In the genomic region with DNA sequence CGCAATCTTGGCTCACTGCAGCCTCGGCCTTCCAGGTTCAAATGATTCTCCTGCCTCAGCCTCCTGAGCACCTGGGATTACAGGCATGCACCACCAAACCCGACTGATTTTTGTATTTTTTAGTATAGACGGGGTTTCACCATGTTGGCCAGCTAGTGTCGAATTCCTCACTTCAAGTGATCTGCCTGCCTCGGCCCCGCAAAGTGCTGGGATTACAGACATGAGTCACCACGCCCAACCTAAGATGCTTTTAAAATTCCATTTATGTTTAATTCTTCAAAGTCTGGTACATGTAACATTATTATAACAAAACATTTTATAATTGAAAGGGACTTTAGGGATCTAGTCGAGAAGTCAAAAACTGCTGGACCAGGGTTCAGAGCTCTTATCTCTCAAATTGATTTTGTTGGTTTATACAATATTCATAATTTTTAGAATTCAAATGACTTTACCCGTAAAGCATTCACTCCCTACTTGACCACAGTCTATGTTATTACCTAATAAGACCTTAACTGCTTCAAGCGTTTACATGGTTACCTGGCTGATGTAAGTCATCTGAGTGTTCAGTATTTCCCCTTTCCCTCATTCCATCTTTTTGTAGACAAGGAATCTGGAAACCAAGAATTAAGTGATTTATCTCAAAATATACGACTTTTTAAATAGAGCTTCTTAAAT, we compare ENCODE assay signal across 1 cellular context.
TF ChIP-seq lines count a peak whose summit lies in the region.

No MANE protein-coding gene starts in this region.

TF ChIP-seq in K562, 482 proteins besides CTCF, POLR2A, EP300 and RAD21:
- no peak for TF ChIP-seq ZNF224 (CRISPR knock-in tag; IDR thresholded peaks at IDR 0.05)
- TF ChIP-seq BMI1 (IDR thresholded peaks at IDR 0.05; ENCODE audit: low read length) = no peak
- TF ChIP-seq POLR3A (IDR thresholded peaks at IDR 0.05; ENCODE audit: borderline replicate concordance, extremely low read depth, insufficient read depth, insufficient read length) = no peak
- no peak for TF ChIP-seq ZNF780A (CRISPR knock-in tag; IDR thresholded peaks at IDR 0.05)
- no peak for TF ChIP-seq MTA2 (IDR thresholded peaks at IDR 0.05; ENCODE audit: low read depth)
- no peak for TF ChIP-seq MYC (IDR thresholded peaks at IDR 0.05; ENCODE audit: low read depth, low read length)
- TF ChIP-seq MYC (CRISPR knock-in tag; IDR thresholded peaks at IDR 0.05; ENCODE audit: borderline replicate concordance, low read depth) = no peak
- TF ChIP-seq, protein P1, sequence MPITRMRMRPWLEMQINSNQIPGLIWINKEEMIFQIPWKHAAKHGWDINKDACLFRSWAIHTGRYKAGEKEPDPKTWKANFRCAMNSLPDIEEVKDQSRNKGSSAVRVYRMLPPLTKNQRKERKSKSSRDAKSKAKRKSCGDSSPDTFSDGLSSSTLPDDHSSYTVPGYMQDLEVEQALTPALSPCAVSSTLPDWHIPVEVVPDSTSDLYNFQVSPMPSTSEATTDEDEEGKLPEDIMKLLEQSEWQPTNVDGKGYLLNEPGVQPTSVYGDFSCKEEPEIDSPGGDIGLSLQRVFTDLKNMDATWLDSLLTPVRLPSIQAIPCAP (CRISPR knock-in tag; IDR thresholded peaks at IDR 0.05; ENCODE audit: borderline replicate concordance) = no peak
- TF ChIP-seq CCAR2 (IDR thresholded peaks at IDR 0.05; ENCODE audit: low read depth, low read length) = no peak
- no peak for TF ChIP-seq TARDBP (IDR thresholded peaks at IDR 0.05)
- TF ChIP-seq MTA1 (IDR thresholded peaks at IDR 0.05; ENCODE audit: borderline replicate concordance) = no peak
- no peak for TF ChIP-seq ELF1 (tag; IDR thresholded peaks at IDR 0.05)
- TF ChIP-seq MCM5 (IDR thresholded peaks at IDR 0.05; ENCODE audit: low read depth) = no peak
- TF ChIP-seq POLR2B (IDR thresholded peaks at IDR 0.05; ENCODE audit: low read depth, partially characterized antibody) = no peak
- no peak for TF ChIP-seq ZNF707 (CRISPR knock-in tag; conservative IDR thresholded peaks at IDR 0.05)
- TF ChIP-seq SMARCC2 (IDR thresholded peaks at IDR 0.05; ENCODE audit: low read depth) = no peak
- no peak for TF ChIP-seq MAZ (CRISPR knock-in tag; conservative IDR thresholded peaks at IDR 0.05 in 1 of 2, IDR thresholded peaks at IDR 0.05 in 1 of 2)
- TF ChIP-seq SMAD2 (IDR thresholded peaks at IDR 0.05; ENCODE audit: low read depth, low read length) = no peak
- TF ChIP-seq YY1 (IDR thresholded peaks at IDR 0.05; ENCODE audit: borderline replicate concordance in 1 of 3, control insufficient read depth in 1 of 3, extremely low read depth in 1 of 3, insufficient read depth in 3 of 3, insufficient read length in 1 of 3, insufficient replicate concordance in 2 of 3, low read depth in 1 of 3, low read length in 2 of 3) = no peak
- TF ChIP-seq, protein P2, sequence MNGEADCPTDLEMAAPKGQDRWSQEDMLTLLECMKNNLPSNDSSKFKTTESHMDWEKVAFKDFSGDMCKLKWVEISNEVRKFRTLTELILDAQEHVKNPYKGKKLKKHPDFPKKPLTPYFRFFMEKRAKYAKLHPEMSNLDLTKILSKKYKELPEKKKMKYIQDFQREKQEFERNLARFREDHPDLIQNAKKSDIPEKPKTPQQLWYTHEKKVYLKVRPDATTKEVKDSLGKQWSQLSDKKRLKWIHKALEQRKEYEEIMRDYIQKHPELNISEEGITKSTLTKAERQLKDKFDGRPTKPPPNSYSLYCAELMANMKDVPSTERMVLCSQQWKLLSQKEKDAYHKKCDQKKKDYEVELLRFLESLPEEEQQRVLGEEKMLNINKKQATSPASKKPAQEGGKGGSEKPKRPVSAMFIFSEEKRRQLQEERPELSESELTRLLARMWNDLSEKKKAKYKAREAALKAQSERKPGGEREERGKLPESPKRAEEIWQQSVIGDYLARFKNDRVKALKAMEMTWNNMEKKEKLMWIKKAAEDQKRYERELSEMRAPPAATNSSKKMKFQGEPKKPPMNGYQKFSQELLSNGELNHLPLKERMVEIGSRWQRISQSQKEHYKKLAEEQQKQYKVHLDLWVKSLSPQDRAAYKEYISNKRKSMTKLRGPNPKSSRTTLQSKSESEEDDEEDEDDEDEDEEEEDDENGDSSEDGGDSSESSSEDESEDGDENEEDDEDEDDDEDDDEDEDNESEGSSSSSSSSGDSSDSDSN (IDR thresholded peaks at IDR 0.05; ENCODE audit: borderline replicate concordance in 1 of 2, low read depth in 2 of 2, low read length in 2 of 2) = no peak
- no peak for TF ChIP-seq MECOM (CRISPR knock-in tag; IDR thresholded peaks at IDR 0.05)
